Comparison of ENCODE assay signal across 8 cellular contexts in genomic region chr17:30905742-30906100, GRCh38. TPM values are rescaled to one million over a fixed set of nuclear protein-coding genes. Genes with fewer than 3 reads are reported as not detected.
DNase-seq lines count a peak whose midpoint lies in the region; ATAC-seq and TF ChIP-seq lines count a peak whose summit lies in the region.

No MANE protein-coding gene starts in this region.

- H3K9me3 ChIP-seq in T-helper 17 cell (ENCODE audit: control insufficient read depth, low read length, poor library complexity, severe bottlenecking), result no peaks in the 10 kb centered on the region

- peak overlapping the region; percentile 95 for H3K4me3 Mint-ChIP-seq in T-helper 17 cell
- peak overlapping the region; percentile 96 for H3K4me3 Mint-ChIP-seq in natural killer cell treated with Interleukin-12 subunit alpha and Interleukin-12 subunit beta and Interleukin-15 and Interleukin-18, amount 100 ng/mL, for 72 hours

- H3K36me3 Mint-ChIP-seq in T-helper 17 cell (ENCODE audit: low read depth), result peaks cover 13% of the 10 kb centered on the region
- H3K36me3 Mint-ChIP-seq in natural killer cell treated with Interleukin-12 subunit alpha and Interleukin-12 subunit beta and Interleukin-15 and Interleukin-18, amount 100 ng/mL, for 72 hours, result peaks cover 6% of the 10 kb centered on the region

- H3K27ac Mint-ChIP-seq in T-helper 17 cell, result peak overlapping the region; percentile 99
- H3K27ac Mint-ChIP-seq in natural killer cell treated with Interleukin-12 subunit alpha and Interleukin-12 subunit beta and Interleukin-15 and Interleukin-18, amount 100 ng/mL, for 72 hours, result peak overlapping the region; percentile 86 to 89

- DNase-seq in GM10266 (ENCODE audit: extremely low spot score) (peak; percentile 24), T-helper 17 cell (peak in 1 of 3 donors; percentile 5), retina (no peak), NCI-H2029 (lab: John Stamatoyannopoulos, UW) (no peak)
- DNase-seq in natural killer cell treated with Interleukin-12 subunit alpha and Interleukin-12 subunit beta and Interleukin-15 and Interleukin-18, amount 100 ng/mL, for 72 hours (ENCODE audit: low spot score), result no peak

- no peaks in the 10 kb centered on the region for H3K27me3 Mint-ChIP-seq in T-helper 17 cell
- H3K27me3 Mint-ChIP-seq in natural killer cell treated with Interleukin-12 subunit alpha and Interleukin-12 subunit beta and Interleukin-15 and Interleukin-18, amount 100 ng/mL, for 72 hours, result no peaks in the 10 kb centered on the region

- no peak for TF ChIP-seq CTCF in GM10266 (IDR thresholded peaks at IDR 0.05; ENCODE audit: control insufficient read depth, insufficient read depth, low read depth, missing control alignments)

- H3K4me1 Mint-ChIP-seq in T-helper 17 cell, result peaks cover 36% of the 10 kb centered on the region
- H3K4me1 Mint-ChIP-seq in natural killer cell treated with Interleukin-12 subunit alpha and Interleukin-12 subunit beta and Interleukin-15 and Interleukin-18, amount 100 ng/mL, for 72 hours (ENCODE audit: low read depth in 2 of 2), result peaks cover 29 to 34% of the 10 kb centered on the region in 2 donors

- no peaks in the 10 kb centered on the region for H3K9me3 Mint-ChIP-seq in natural killer cell treated with Interleukin-12 subunit alpha and Interleukin-12 subunit beta and Interleukin-15 and Interleukin-18, amount 100 ng/mL, for 72 hours

- ATAC-seq in HG02588 (IDR thresholded peaks at IDR 0.05; ENCODE audit: unreplicated experiment), result peak; percentile 31
- peak; percentile 41 for ATAC-seq in T-helper 17 cell
- ATAC-seq in esophagus mucosa, result peak; percentile 42
- ATAC-seq in natural killer cell treated with Interleukin-12 subunit alpha and Interleukin-12 subunit beta and Interleukin-15 and Interleukin-18, amount 100 ng/mL, for 72 hours, result peak; percentile 43 to 48
- no peak for ATAC-seq in GM21717 (IDR thresholded peaks at IDR 0.05; ENCODE audit: unreplicated experiment)

RNA-seq across cellular contexts. Expression of gene TEFM, which starts 0.3 kb away (rescaled TPM):
- total RNA-seq in T-helper 17 cell (1 to 10 TPM; 8.4 to 9.1 TPM), esophagus mucosa (8.4 TPM)
- total RNA-seq in natural killer cell treated with Interleukin-12 subunit alpha and Interleukin-12 subunit beta and Interleukin-15 and Interleukin-18, amount 100 ng/mL, for 72 hours, result 10 to 100 TPM; 15.3 to 16.1 TPM

RNA-seq across cellular contexts. Expression of gene ADAP2, which starts 16.0 kb away (rescaled TPM):
- total RNA-seq in T-helper 17 cell (1 to 10 TPM in 1 of 2 donors, under 1 TPM in 1; 0.42 to 1.1 TPM), esophagus mucosa (6.3 TPM)
- 1 to 10 TPM in 1 of 2 donors, under 1 TPM in 1; 0.76 to 1.1 TPM for total RNA-seq in natural killer cell treated with Interleukin-12 subunit alpha and Interleukin-12 subunit beta and Interleukin-15 and Interleukin-18, amount 100 ng/mL, for 72 hours
